In genomic region chr18:12747530-12748315, GRCh38 we compare ENCODE assay signal across 1 cellular context.
TF ChIP-seq lines count a peak whose summit lies in the region.

No MANE protein-coding gene starts in this region.

TF ChIP-seq in IMR-90, 13 proteins besides CTCF, POLR2A, EP300 and RAD21 (continued from another document):
- TF ChIP-seq CEBPB (IDR thresholded peaks at IDR 0.05; ENCODE audit: low read depth, low read length) (no peak), NFE2L2 (IDR thresholded peaks at IDR 0.05; ENCODE audit: low read depth, low read length) (no peak), MAFK (IDR thresholded peaks at IDR 0.05; ENCODE audit: low read depth, low read length) (no peak), SMC3 (IDR thresholded peaks at IDR 0.05; ENCODE audit: low read depth, low read length) (no peak), FOS (IDR thresholded peaks at IDR 0.05; ENCODE audit: low read depth, low read length) (no peak), ELK1 (IDR thresholded peaks at IDR 0.05; ENCODE audit: borderline replicate concordance, low read depth, low read length) (no peak), USF2 (IDR thresholded peaks at IDR 0.05; ENCODE audit: low read depth, low read length) (no peak), RCOR1 (IDR thresholded peaks at IDR 0.05; ENCODE audit: insufficient replicate concordance, low read length) (no peak), MXI1 (IDR thresholded peaks at IDR 0.05; ENCODE audit: borderline replicate concordance, low read depth, low read length) (no peak), CHD1 (IDR thresholded peaks at IDR 0.05; ENCODE audit: low read depth, low read length) (no peak), MAZ (IDR thresholded peaks at IDR 0.05; ENCODE audit: borderline replicate concordance, low read depth, low read length) (no peak)
